ENCODE assay signal across 33 cellular contexts in genomic region chr1:9817734-9818133, GRCh38.
"Had no signal": no experiment of that assay in that cellular context is flagged by ENCODE, and none has a peak within 500 bp of the region (broad histone marks: within the 10 kb centered on the region; RNA-seq: fewer than 3 reads in every experiment).

No MANE protein-coding gene starts in this region.

- H3K9me3 ChIP-seq: SJSA1, SK-N-SH had no signal

- H3K9me2 ChIP-seq: SK-N-SH had no signal

- H3K4me2 ChIP-seq: KMS-11, PC-9, SK-N-SH had no signal

- H3K9me3 Mint-ChIP-seq: activated CD4-positive, alpha-beta T cell treated with anti-CD3 and anti-CD28 coated beads, Interleukin-2, amount 10 ng/mL, durations not matched to agents 24 days and 14 days; activated CD8-positive, alpha-beta T cell treated with anti-CD3 and anti-CD28 coated beads for 36 hours; activated naive CD8-positive, alpha-beta T cell treated with anti-CD3 and anti-CD28 coated beads for 36 hours; activated T-cell treated with anti-CD3 and anti-CD28 coated beads, Interleukin-2, amount 50 U/mL, for 72 hours; activated T-helper 17 cell treated with anti-CD3 and anti-CD28 coated beads, Interleukin-2, amount 50 U/mL, for 72 hours had no signal

- H3K27me3 Mint-ChIP-seq: activated CD4-positive, alpha-beta T cell treated with anti-CD3 and anti-CD28 coated beads, Interleukin-2, amount 10 ng/mL, durations not matched to agents 24 days and 14 days; activated CD8-positive, alpha-beta T cell treated with anti-CD3 and anti-CD28 coated beads for 36 hours; activated naive CD8-positive, alpha-beta T cell treated with anti-CD3 and anti-CD28 coated beads for 36 hours; activated T-helper 17 cell treated with anti-CD3 and anti-CD28 coated beads, Interleukin-2, amount 50 U/mL, for 72 hours had no signal

- H3K36me3 ChIP-seq: cardiac muscle cell, SJSA1 had no signal

- H3K4me3 ChIP-seq: cardiac muscle cell, PC-9, SJSA1 had no signal

- H3K27ac ChIP-seq: cardiac muscle cell, KMS-11, PC-9, SJSA1 had no signal

- H3K4me3 Mint-ChIP-seq: activated CD4-positive, alpha-beta T cell treated with anti-CD3 and anti-CD28 coated beads, Interleukin-2, amount 10 ng/mL, durations not matched to agents 24 days and 14 days; activated CD8-positive, alpha-beta T cell treated with anti-CD3 and anti-CD28 coated beads for 36 hours; activated naive CD8-positive, alpha-beta T cell treated with anti-CD3 and anti-CD28 coated beads for 36 hours; activated T-cell treated with anti-CD3 and anti-CD28 coated beads, Interleukin-2, amount 50 U/mL, for 72 hours; activated T-helper 17 cell treated with anti-CD3 and anti-CD28 coated beads, Interleukin-2, amount 50 U/mL, for 72 hours had no signal

- ATAC-seq: activated CD8-positive, alpha-beta T cell treated with anti-CD3 and anti-CD28 coated beads for 36 hours; activated T-cell treated with anti-CD3 and anti-CD28 coated beads, Interleukin-2, amount 50 U/mL, for 72 hours; activated T-helper 17 cell treated with anti-CD3 and anti-CD28 coated beads, Interleukin-2, amount 50 U/mL, for 72 hours had no signal

- H3K27ac Mint-ChIP-seq: activated CD4-positive, alpha-beta T cell treated with anti-CD3 and anti-CD28 coated beads, Interleukin-2, amount 10 ng/mL, durations not matched to agents 24 days and 14 days; activated CD8-positive, alpha-beta T cell treated with anti-CD3 and anti-CD28 coated beads for 36 hours; activated naive CD8-positive, alpha-beta T cell treated with anti-CD3 and anti-CD28 coated beads for 36 hours; activated T-cell treated with anti-CD3 and anti-CD28 coated beads, Interleukin-2, amount 50 U/mL, for 72 hours; activated T-helper 17 cell treated with anti-CD3 and anti-CD28 coated beads, Interleukin-2, amount 50 U/mL, for 72 hours had no signal

- H2AFZ ChIP-seq: PC-9 had no signal

- DNase-seq: activated CD4-positive, alpha-beta T cell treated with anti-CD3 and anti-CD28 coated beads, Interleukin-2, amount 10 ng/mL, durations not matched to agents 24 days and 14 days; activated CD4-positive, alpha-beta T cell treated with anti-CD3 and anti-CD28 coated beads, Interleukin-2, amount 50 U/mL, for 4 hours; activated CD8-positive, alpha-beta T cell treated with anti-CD3 and anti-CD28 coated beads for 36 hours; activated effector memory CD4-positive, alpha-beta T cell treated with anti-CD3 and anti-CD28 coated beads, Interleukin-2, amount 50 U/mL, for 16 hours; activated naive CD4-positive, alpha-beta T cell; activated naive CD4-positive, alpha-beta T cell treated with anti-CD3 and anti-CD28 coated beads, Interleukin-2, amount 50 U/mL, for 16 hours; activated naive CD8-positive, alpha-beta T cell treated with anti-CD3 and anti-CD28 coated beads for 36 hours; activated T-cell treated with anti-CD3 and anti-CD28 coated beads, Interleukin-2, amount 50 U/mL, for 1 hour; activated T-cell treated with anti-CD3 and anti-CD28 coated beads, Interleukin-2, amount 50 U/mL, for 72 hours; amniotic stem cell; MM.1S; MV-4-11; NCI-H1092; NCI-H146; NCI-H187; NCI-H2029 treated with DMSO at 0.1 percent for 48 hours; NCI-H2107; NCI-H2171; NCI-H510A; NCI-H526; NCI-H748 treated with DMSO at 0.1 percent for 48 hours; NK-92 treated with Interleukin-12 subunit alpha and Interleukin-12 subunit beta, amount 100 ng/mL, for 24 hours; PC-9; SHP77 treated with DMSO at 0.1 percent for 48 hours; SK-N-SH; SW 1271; T-helper 1 cell; T-helper 2 cell; T1000 had no signal

- H3K27me3 ChIP-seq: cardiac muscle cell, SJSA1 had no signal

- H3K9ac ChIP-seq: KMS-11, SK-N-SH had no signal
